In genomic region chr3:189361103-189361835, GRCh38 we compare ENCODE assay signal across 26 cellular contexts.
DNase-seq lines count a peak whose midpoint lies in the region; ATAC-seq and TF ChIP-seq lines count a peak whose summit lies in the region.
"Had no signal": no experiment of that assay in that cellular context is flagged by ENCODE, and none has a peak within 500 bp of the region (broad histone marks: within the 10 kb centered on the region; RNA-seq: fewer than 3 reads in every experiment).

No MANE protein-coding gene starts in this region.

- H3K4me3 ChIP-seq in skeletal muscle cell (ENCODE audit: low read depth, low read length) = no peak overlapping the region
- H3K4me3 ChIP-seq: colonic mucosa, esophagus muscularis mucosa, smooth muscle cell, upper lobe of left lung had no signal

- ATAC-seq in SK-N-SH treated with all-trans-retinoic acid at 6 μM for 48 hours = no peak
- ATAC-seq: activated CD8-positive, alpha-beta memory T cell treated with anti-CD3 and anti-CD28 coated beads, Interleukin-2, amount 10 ng/mL, durations not matched to agents 7 days and 5 days; activated T-cell treated with anti-CD3 and anti-CD28 coated beads, Interleukin-2, amount 50 U/mL, for 72 hours had no signal

- DNase-seq in NCI-H524 (lab: John Stamatoyannopoulos, UW) (peak; percentile 23 to 32), NCI-H524 treated with DMSO at 0.1 percent for 48 hours (lab: John Stamatoyannopoulos, UW) (no peak), NCI-H2171 (lab: John Stamatoyannopoulos, UW) (peak; percentile 30), fibroblast of gingiva (ENCODE audit: low read depth) (peak; percentile 7), skeletal muscle cell (ENCODE audit: low read depth) (peak; percentile 58), HuH-7 (ENCODE audit: low spot score) (no peak), SKM-1 treated with dmso at 0.1 percent for 144 hours (lab: John Stamatoyannopoulos, UW; ENCODE audit: unreplicated experiment) (no peak)
- DNase-seq: activated CD4-positive, alpha-beta T cell treated with anti-CD3 and anti-CD28 coated beads, Interleukin-2, amount 50 U/mL, for 1 hour; activated CD8-positive, alpha-beta memory T cell treated with anti-CD3 and anti-CD28 coated beads, Interleukin-2, amount 10 ng/mL, durations not matched to agents 7 days and 5 days; activated naive CD4-positive, alpha-beta T cell treated with Interleukin-2 at 50 U/mL for 16 hours; activated T-cell treated with anti-CD3 and anti-CD28 coated beads, Interleukin-2, amount 50 U/mL, for 72 hours; amygdala; BE2C; colonic mucosa; DMS79; endodermal cell; kidney glomerular epithelial cell; NCI-H2029 treated with DMSO at 0.1 percent for 48 hours; NCI-H446 treated with DMSO at 0.1 percent for 48 hours; stimulated activated CD4-positive, alpha-beta T cell treated with anti-CD3 and anti-CD28 coated beads, Interleukin-2, amount 100 ng/mL, for 24 hours; T-helper 9 cell; upper lobe of left lung; WERI-Rb-1 had no signal

TF ChIP-seq in SK-N-SH treated with all-trans-retinoic acid at 6 μM for 48 hours, 23 proteins besides CTCF, POLR2A, EP300 and RAD21:
- no peak for TF ChIP-seq ZC3H10 (CRISPR knock-in tag; IDR thresholded peaks at IDR 0.05)
- TF ChIP-seq, protein P1, sequence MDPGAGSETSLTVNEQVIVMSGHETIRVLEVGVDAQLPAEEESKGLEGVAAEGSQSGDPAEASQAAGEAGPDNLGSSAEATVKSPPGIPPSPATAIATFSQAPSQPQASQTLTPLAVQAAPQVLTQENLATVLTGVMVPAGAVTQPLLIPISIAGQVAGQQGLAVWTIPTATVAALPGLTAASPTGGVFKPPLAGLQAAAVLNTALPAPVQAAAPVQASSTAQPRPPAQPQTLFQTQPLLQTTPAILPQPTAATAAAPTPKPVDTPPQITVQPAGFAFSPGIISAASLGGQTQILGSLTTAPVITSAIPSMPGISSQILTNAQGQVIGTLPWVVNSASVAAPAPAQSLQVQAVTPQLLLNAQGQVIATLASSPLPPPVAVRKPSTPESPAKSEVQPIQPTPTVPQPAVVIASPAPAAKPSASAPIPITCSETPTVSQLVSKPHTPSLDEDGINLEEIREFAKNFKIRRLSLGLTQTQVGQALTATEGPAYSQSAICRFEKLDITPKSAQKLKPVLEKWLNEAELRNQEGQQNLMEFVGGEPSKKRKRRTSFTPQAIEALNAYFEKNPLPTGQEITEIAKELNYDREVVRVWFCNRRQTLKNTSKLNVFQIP (CRISPR knock-in tag; IDR thresholded peaks at IDR 0.05; ENCODE audit: borderline replicate concordance, low read depth) = no peak
- TF ChIP-seq, protein P2, sequence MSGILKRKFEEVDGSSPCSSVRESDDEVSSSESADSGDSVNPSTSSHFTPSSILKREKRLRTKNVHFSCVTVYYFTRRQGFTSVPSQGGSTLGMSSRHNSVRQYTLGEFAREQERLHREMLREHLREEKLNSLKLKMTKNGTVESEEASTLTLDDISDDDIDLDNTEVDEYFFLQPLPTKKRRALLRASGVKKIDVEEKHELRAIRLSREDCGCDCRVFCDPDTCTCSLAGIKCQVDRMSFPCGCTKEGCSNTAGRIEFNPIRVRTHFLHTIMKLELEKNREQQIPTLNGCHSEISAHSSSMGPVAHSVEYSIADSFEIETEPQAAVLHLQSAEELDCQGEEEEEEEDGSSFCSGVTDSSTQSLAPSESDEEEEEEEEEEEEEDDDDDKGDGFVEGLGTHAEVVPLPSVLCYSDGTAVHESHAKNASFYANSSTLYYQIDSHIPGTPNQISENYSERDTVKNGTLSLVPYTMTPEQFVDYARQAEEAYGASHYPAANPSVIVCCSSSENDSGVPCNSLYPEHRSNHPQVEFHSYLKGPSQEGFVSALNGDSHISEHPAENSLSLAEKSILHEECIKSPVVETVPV (CRISPR knock-in tag; IDR thresholded peaks at IDR 0.05) = no peak
- TF ChIP-seq ZFP30 (CRISPR knock-in tag; IDR thresholded peaks at IDR 0.05) = no peak
- no peak for TF ChIP-seq PPARA (CRISPR knock-in tag; IDR thresholded peaks at IDR 0.05; ENCODE audit: borderline replicate concordance)
- no peak for TF ChIP-seq CSDC2 (CRISPR knock-in tag; IDR thresholded peaks at IDR 0.05)
- TF ChIP-seq ISL1 (CRISPR knock-in tag; IDR thresholded peaks at IDR 0.05) = no peak
- TF ChIP-seq BACH2 (CRISPR knock-in tag; IDR thresholded peaks at IDR 0.05; ENCODE audit: borderline replicate concordance) = no peak
- TF ChIP-seq ZNF70 (CRISPR knock-in tag; IDR thresholded peaks at IDR 0.05) = no peak
- no peak for TF ChIP-seq ZNF8 (CRISPR knock-in tag; IDR thresholded peaks at IDR 0.05)
- TF ChIP-seq GLIS3 (CRISPR knock-in tag; IDR thresholded peaks at IDR 0.05) = no peak
- TF ChIP-seq ZNF565 (CRISPR knock-in tag; conservative IDR thresholded peaks at IDR 0.05; ENCODE audit: low read depth) = no peak

Comparison
In these comparisons a context has a peak if more than half of its experiments do, and no peak if none do; other contexts are left out.
1. DNase-seq: peak in NCI-H524 (2 of 2), NCI-H2171 (single experiment), fibroblast of gingiva (single experiment) and skeletal muscle cell (single experiment); none in NCI-H524 treated with DMSO at 0.1 percent for 48 hours (single experiment), HuH-7 (single experiment) and SKM-1 treated with dmso at 0.1 percent for 144 hours (single experiment).